Comparison of ENCODE assay signal across 8 cellular contexts in the genomic region with DNA sequence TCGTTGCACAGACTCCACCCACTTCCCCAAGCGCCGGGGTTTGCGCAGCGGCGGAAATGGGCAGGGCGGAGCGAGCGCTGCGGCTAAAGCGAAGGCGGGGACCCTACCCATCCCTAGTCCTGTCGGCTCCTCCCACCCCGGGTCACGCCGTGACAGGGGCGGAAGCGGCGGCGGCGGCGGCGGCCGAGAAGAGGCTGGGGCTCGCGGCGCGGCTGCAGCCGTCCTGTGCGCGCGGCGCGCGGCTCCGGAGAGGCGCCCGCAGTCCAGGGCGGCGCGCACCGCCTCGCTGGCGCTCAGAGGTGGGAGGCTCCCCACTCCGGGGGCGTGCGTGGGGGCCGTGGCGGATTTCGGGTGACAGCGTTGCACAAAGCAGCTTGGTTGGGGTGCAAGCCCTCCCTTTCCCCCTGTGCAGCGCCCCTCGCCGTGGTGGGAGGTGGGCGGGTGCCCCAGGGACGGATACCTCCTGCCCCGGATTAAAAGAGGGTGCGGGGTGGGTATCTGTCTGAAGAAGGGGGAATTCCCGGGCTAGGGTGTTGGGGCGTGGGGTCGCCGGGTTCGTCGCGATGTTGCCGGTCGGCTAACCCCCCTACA. TPM values are rescaled to one million over a fixed set of nuclear protein-coding genes. Genes with fewer than 3 reads are reported as not detected.
DNase-seq lines count a peak whose midpoint lies in the region; ATAC-seq and TF ChIP-seq lines count a peak whose summit lies in the region.

A gene with protein sequence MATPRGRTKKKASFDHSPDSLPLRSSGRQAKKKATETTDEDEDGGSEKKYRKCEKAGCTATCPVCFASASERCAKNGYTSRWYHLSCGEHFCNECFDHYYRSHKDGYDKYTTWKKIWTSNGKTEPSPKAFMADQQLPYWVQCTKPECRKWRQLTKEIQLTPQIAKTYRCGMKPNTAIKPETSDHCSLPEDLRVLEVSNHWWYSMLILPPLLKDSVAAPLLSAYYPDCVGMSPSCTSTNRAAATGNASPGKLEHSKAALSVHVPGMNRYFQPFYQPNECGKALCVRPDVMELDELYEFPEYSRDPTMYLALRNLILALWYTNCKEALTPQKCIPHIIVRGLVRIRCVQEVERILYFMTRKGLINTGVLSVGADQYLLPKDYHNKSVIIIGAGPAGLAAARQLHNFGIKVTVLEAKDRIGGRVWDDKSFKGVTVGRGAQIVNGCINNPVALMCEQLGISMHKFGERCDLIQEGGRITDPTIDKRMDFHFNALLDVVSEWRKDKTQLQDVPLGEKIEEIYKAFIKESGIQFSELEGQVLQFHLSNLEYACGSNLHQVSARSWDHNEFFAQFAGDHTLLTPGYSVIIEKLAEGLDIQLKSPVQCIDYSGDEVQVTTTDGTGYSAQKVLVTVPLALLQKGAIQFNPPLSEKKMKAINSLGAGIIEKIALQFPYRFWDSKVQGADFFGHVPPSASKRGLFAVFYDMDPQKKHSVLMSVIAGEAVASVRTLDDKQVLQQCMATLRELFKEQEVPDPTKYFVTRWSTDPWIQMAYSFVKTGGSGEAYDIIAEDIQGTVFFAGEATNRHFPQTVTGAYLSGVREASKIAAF (plus strand): TSS at position 150 of the 591 bp plus-strand sequence. CDS start 4,474 bp downstream, outside the sequence.

- H3K27ac Mint-ChIP-seq in brain: peak within 1 kb of the TSS; percentile 95 to 99 (median 97)

- H3K4me3 ChIP-seq in iPS-11a (ENCODE audit: low read depth, low read length) (peak within 1 kb of the TSS; percentile 91), skeletal muscle cell (ENCODE audit: low read depth, low read length) (peak within 1 kb of the TSS; percentile 85)

- DNase-seq in DMS153 (lab: John Stamatoyannopoulos, UW): peak; percentile 96
- no peak for DNase-seq in DMS153 treated with DMSO at 0.1 percent for 48 hours (lab: John Stamatoyannopoulos, UW; ENCODE audit: unreplicated experiment)
- DNase-seq in NCI-H146 treated with DMSO at 0.1 percent for 48 hours (lab: John Stamatoyannopoulos, UW; ENCODE audit: unreplicated experiment): peak; percentile 95
- DNase-seq in T-helper 22 cell (ENCODE audit: low read depth): peak; percentile 97
- peak; percentile 94 for DNase-seq in skeletal muscle cell (ENCODE audit: low read depth)

- TF ChIP-seq CTCF in brain (conservative IDR thresholded peaks at IDR 0.05): no peak

- peaks cover 22% of the 10 kb centered on the region for H3K36me3 Mint-ChIP-seq in brain

- no peaks in the 10 kb centered on the region for H3K9me3 Mint-ChIP-seq in brain

- peaks cover 26% of the 10 kb centered on the region for H3K4me1 Mint-ChIP-seq in brain

- ATAC-seq in HG02884 (IDR thresholded peaks at IDR 0.05; ENCODE audit: unreplicated experiment): peak; percentile 74

- H3K27me3 Mint-ChIP-seq in brain: peaks cover 7% of the 10 kb centered on the region

- H3K4me3 Mint-ChIP-seq in brain: peak within 1 kb of the TSS; percentile 97 to 100 (median 99)

RNA-seq across cellular contexts. Expression of the gene that starts here (rescaled TPM):
- polyA plus RNA-seq in brain (ENCODE audit: insufficient read depth, low read depth, low replicate concordance): 36.1 TPM
